ENCODE assay signal across 1 cellular context in the genomic region with DNA sequence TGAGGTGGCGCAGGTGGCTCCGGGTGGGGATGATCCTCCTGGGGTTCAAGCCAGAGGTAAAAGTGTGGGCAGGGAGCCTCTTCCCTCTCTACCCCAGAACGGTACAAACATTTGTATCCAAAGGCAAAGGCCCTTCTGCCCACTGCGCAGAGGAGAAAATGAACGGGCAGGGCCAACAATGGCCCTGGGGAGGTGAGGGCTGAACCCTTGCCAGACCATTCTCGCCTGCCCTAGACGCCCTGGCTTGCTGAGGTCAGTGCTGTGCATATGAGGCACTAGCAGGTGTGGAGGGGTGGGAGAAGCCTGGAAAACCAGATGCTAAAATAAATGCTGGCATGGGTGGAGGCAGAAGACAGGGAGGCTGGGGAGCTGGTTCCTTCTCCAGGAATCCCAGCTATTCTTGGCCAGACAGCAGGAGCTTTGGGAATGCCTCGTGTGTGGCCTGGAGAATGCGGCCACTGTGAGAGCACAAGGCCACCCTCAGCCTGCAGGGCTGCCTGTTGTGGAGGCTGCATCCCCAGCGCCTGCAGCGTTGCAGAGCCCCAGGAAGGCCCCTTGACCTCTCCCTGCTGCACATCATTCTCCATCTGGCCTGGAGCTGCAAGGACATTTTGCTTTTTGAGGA.
TF ChIP-seq lines count a peak whose summit lies in the region.

No MANE protein-coding gene starts in this region.

TF ChIP-seq in HepG2, 621 proteins besides CTCF, POLR2A, EP300 and RAD21:
- TF ChIP-seq, protein P1, sequence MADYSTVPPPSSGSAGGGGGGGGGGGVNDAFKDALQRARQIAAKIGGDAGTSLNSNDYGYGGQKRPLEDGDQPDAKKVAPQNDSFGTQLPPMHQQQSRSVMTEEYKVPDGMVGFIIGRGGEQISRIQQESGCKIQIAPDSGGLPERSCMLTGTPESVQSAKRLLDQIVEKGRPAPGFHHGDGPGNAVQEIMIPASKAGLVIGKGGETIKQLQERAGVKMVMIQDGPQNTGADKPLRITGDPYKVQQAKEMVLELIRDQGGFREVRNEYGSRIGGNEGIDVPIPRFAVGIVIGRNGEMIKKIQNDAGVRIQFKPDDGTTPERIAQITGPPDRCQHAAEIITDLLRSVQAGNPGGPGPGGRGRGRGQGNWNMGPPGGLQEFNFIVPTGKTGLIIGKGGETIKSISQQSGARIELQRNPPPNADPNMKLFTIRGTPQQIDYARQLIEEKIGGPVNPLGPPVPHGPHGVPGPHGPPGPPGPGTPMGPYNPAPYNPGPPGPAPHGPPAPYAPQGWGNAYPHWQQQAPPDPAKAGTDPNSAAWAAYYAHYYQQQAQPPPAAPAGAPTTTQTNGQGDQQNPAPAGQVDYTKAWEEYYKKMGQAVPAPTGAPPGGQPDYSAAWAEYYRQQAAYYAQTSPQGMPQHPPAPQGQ (CRISPR knock-in tag; IDR thresholded peaks at IDR 0.05; ENCODE audit: borderline replicate concordance), result no peak
- TF ChIP-seq ZNF550 (CRISPR knock-in tag; IDR thresholded peaks at IDR 0.05; ENCODE audit: borderline replicate concordance), result no peak
- no peak for TF ChIP-seq GATAD2A (CRISPR knock-in tag; IDR thresholded peaks at IDR 0.05)
- no peak for TF ChIP-seq PLRG1 (conservative IDR thresholded peaks at IDR 0.05)
- no peak for TF ChIP-seq U2AF2 (IDR thresholded peaks at IDR 0.05; ENCODE audit: low read depth, low read length)
- TF ChIP-seq, protein P2, sequence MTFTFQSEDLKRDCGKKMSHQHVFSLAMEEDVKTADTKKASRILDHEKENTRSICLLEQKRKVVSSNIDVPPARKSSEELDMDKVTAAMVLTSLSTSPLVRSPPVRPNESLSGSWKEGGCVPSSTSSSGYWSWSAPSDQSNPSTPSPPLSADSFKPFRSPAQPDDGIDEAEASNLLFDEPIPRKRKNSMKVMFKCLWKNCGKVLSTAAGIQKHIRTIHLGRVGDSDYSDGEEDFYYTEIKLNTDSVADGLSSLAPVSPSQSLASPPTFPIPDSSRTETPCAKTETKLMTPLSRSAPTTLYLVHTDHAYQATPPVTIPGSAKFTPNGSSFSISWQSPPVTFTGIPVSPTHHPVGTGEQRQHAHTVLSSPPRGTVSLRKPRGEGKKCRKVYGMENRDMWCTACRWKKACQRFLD (CRISPR knock-in tag; IDR thresholded peaks at IDR 0.05; ENCODE audit: borderline replicate concordance), result no peak
- no peak for TF ChIP-seq FLYWCH1 (CRISPR knock-in tag; IDR thresholded peaks at IDR 0.05)
- TF ChIP-seq, protein P3, sequence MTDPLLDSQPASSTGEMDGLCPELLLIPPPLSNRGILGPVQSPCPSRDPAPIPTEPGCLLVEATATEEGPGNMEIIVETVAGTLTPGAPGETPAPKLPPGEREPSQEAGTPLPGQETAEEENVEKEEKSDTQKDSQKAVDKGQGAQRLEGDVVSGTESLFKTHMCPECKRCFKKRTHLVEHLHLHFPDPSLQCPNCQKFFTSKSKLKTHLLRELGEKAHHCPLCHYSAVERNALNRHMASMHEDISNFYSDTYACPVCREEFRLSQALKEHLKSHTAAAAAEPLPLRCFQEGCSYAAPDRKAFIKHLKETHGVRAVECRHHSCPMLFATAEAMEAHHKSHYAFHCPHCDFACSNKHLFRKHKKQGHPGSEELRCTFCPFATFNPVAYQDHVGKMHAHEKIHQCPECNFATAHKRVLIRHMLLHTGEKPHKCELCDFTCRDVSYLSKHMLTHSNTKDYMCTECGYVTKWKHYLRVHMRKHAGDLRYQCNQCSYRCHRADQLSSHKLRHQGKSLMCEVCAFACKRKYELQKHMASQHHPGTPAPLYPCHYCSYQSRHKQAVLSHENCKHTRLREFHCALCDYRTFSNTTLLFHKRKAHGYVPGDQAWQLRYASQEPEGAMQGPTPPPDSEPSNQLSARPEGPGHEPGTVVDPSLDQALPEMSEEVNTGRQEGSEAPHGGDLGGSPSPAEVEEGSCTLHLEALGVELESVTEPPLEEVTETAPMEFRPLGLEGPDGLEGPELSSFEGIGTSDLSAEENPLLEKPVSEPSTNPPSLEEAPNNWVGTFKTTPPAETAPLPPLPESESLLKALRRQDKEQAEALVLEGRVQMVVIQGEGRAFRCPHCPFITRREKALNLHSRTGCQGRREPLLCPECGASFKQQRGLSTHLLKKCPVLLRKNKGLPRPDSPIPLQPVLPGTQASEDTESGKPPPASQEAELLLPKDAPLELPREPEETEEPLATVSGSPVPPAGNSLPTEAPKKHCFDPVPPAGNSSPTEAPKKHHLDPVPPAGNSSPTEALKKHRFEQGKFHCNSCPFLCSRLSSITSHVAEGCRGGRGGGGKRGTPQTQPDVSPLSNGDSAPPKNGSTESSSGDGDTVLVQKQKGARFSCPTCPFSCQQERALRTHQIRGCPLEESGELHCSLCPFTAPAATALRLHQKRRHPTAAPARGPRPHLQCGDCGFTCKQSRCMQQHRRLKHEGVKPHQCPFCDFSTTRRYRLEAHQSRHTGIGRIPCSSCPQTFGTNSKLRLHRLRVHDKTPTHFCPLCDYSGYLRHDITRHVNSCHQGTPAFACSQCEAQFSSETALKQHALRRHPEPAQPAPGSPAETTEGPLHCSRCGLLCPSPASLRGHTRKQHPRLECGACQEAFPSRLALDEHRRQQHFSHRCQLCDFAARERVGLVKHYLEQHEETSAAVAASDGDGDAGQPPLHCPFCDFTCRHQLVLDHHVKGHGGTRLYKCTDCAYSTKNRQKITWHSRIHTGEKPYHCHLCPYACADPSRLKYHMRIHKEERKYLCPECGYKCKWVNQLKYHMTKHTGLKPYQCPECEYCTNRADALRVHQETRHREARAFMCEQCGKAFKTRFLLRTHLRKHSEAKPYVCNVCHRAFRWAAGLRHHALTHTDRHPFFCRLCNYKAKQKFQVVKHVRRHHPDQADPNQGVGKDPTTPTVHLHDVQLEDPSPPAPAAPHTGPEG (CRISPR knock-in tag; IDR thresholded peaks at IDR 0.05), result no peak
- no peak for TF ChIP-seq ZNF558 (CRISPR knock-in tag; IDR thresholded peaks at IDR 0.05; ENCODE audit: borderline replicate concordance)
- no peak for TF ChIP-seq ZNF629 (CRISPR knock-in tag; conservative IDR thresholded peaks at IDR 0.05)
- no peak for TF ChIP-seq CERS6 (CRISPR knock-in tag; IDR thresholded peaks at IDR 0.05)
- TF ChIP-seq CREM (IDR thresholded peaks at IDR 0.05), result no peak
- no peak for TF ChIP-seq CREM (CRISPR knock-in tag; IDR thresholded peaks at IDR 0.05)
- TF ChIP-seq, protein P4, sequence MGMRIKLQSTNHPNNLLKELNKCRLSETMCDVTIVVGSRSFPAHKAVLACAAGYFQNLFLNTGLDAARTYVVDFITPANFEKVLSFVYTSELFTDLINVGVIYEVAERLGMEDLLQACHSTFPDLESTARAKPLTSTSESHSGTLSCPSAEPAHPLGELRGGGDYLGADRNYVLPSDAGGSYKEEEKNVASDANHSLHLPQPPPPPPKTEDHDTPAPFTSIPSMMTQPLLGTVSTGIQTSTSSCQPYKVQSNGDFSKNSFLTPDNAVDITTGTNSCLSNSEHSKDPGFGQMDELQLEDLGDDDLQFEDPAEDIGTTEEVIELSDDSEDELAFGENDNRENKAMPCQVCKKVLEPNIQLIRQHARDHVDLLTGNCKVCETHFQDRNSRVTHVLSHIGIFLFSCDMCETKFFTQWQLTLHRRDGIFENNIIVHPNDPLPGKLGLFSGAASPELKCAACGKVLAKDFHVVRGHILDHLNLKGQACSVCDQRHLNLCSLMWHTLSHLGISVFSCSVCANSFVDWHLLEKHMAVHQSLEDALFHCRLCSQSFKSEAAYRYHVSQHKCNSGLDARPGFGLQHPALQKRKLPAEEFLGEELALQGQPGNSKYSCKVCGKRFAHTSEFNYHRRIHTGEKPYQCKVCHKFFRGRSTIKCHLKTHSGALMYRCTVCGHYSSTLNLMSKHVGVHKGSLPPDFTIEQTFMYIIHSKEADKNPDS (CRISPR knock-in tag; IDR thresholded peaks at IDR 0.05), result no peak
- no peak for TF ChIP-seq SP4 (CRISPR knock-in tag; IDR thresholded peaks at IDR 0.05)
- no peak for TF ChIP-seq IRF9 (CRISPR knock-in tag; IDR thresholded peaks at IDR 0.05; ENCODE audit: borderline replicate concordance)
- TF ChIP-seq SMYD3 (CRISPR knock-in tag; IDR thresholded peaks at IDR 0.05), result no peak
